Comparison of ENCODE assay signal across 9 cellular contexts in genomic region chr20:46089076-46089337, GRCh38. TPM values are rescaled to one million over a fixed set of nuclear protein-coding genes. Genes with fewer than 3 reads are reported as not detected.
DNase-seq lines count a peak whose midpoint lies in the region; ATAC-seq, FAIRE-seq and TF ChIP-seq lines count a peak whose summit lies in the region.
"Had no signal": no experiment of that assay in that cellular context is flagged by ENCODE, and none has a peak within 500 bp of the region (broad histone marks: within the 10 kb centered on the region; RNA-seq: fewer than 3 reads in every experiment).

No MANE protein-coding gene starts in this region.

- TF ChIP-seq CTCF in HL-60 (IDR thresholded peaks at IDR 0.05; ENCODE audit: insufficient read depth, low read length): no peak
- no peak for TF ChIP-seq CTCF in breast epithelium (IDR thresholded peaks at IDR 0.05)
- no peak for TF ChIP-seq CTCF in D721Med (IDR thresholded peaks at IDR 0.05; ENCODE audit: insufficient read depth, missing control alignments)

- no peak for FAIRE-seq in D721Med (lab: Jason Lieb, UNC)

- no peak for ATAC-seq in GM18861 (IDR thresholded peaks at IDR 0.05; ENCODE audit: unreplicated experiment)

- H3K9me3 ChIP-seq in breast epithelium (no peaks in the 10 kb centered on the region), mesodermal cell (ENCODE audit: control insufficient read depth, low read length) (no peaks in the 10 kb centered on the region)

- intact Hi-C loops in breast epithelium (cut with DNase I; ENCODE audit: low total_unique reads): no loop called here

- peaks cover 0 to 13% of the 10 kb centered on the region in 2 donors for H3K4me1 ChIP-seq in breast epithelium
- H3K4me1 ChIP-seq in mesodermal cell (ENCODE audit: control insufficient read depth, insufficient read depth, low read length, poor library complexity, severe bottlenecking): peaks cover 12% of the 10 kb centered on the region

- no peaks in the 10 kb centered on the region for H3K36me3 ChIP-seq in breast epithelium
- no peaks in the 10 kb centered on the region for H3K36me3 ChIP-seq in mesodermal cell (ENCODE audit: control insufficient read depth, insufficient read depth, low read length)

- H3K27me3 ChIP-seq in HL-60 (ENCODE audit: insufficient read depth, poor library complexity, severe bottlenecking) (no peaks in the 10 kb centered on the region), breast epithelium (no peaks in the 10 kb centered on the region)

- H3K4me3 ChIP-seq in HL-60 (replicated peaks; ENCODE audit: insufficient read depth, low read length) (peak overlapping the region; percentile 85), breast epithelium (peak overlapping the region; percentile 70 to 75 (median 72)), mesodermal cell (ENCODE audit: extremely low read depth, insufficient read depth, low read length, poor library complexity, severe bottlenecking) (peak overlapping the region; percentile 86)

- peak overlapping the region; percentile 70 for H3K27ac ChIP-seq in HL-60 (replicated peaks)
- H3K27ac ChIP-seq in breast epithelium: peak overlapping the region; percentile 99
- peak overlapping the region; percentile 97 for H3K27ac ChIP-seq in mesodermal cell (ENCODE audit: low read depth, low read length, severe bottlenecking)

- in situ Hi-C loops in G401 (cut with HindIII; ENCODE audit: low sequenced_read_pairs): no loop called here

- DNase-seq in DMS114 treated with DMSO at 0.1 percent for 48 hours (lab: John Stamatoyannopoulos, UW; ENCODE audit: unreplicated experiment) (peak; percentile 11), HL-60 (ENCODE audit: low read depth in 1 of 2, low spot score in 1 of 2) (peak in 1 of 2 experiments; percentile 61), breast epithelium (ENCODE audit: low spot score in 2 of 2) (peak in 1 of 2 donors; percentile 26), NCI-H187 (lab: John Stamatoyannopoulos, UW) (no peak), D721Med (ENCODE audit: insufficient read length, low spot score) (no peak), G401 (ENCODE audit: low spot score) (no peak)

- TF ChIP-seq POLR2A in breast epithelium (IDR thresholded peaks at IDR 0.05): no peak

- 0 to 1% methylated on average over 31 of the region's 31 CpGs for WGBS in mesodermal cell (ENCODE audit: insufficient coverage in 2 of 2), 2 experiments

RNA-seq across cellular contexts. Expression of gene NCOA5, which starts 0.8 kb away (rescaled TPM):
- 10 to 100 TPM; 30.1 to 59.7 (median 36.1) TPM for total RNA-seq in breast epithelium
- 11.9 TPM for polyA plus RNA-seq in mesodermal cell (2013, experiment 1 of 2)
- polyA plus RNA-seq in mesodermal cell (2013, experiment 2 of 2): 10.6 TPM
- total RNA-seq in G401 (2014; rRNA removed; shearing (Covaris generic)): 7.4 and 13.7 TPM in 2 replicates

RNA-seq across cellular contexts. Expression of gene CD40, which starts 29.1 kb away (rescaled TPM):
- 10 to 100 TPM; 11.7 to 21.6 (median 17.0) TPM for total RNA-seq in breast epithelium
- polyA plus RNA-seq in mesodermal cell (2013, experiment 1 of 2): 33.4 TPM
- polyA plus RNA-seq in mesodermal cell (2013, experiment 2 of 2): 21.7 TPM
- total RNA-seq in G401 (2014; rRNA removed; shearing (Covaris generic)): 0.10 TPM in 1 of 2 replicates, not detected in the other
- total RNA-seq: SK-MEL-5 had no signal

RNA-seq across cellular contexts. Expression of gene SLC12A5, which starts 60.0 kb away (rescaled TPM):
- under 1 TPM in 1 of 3 donors, not detected in 2; 0.33 TPM for total RNA-seq in breast epithelium
- polyA plus RNA-seq in mesodermal cell (2013, experiment 1 of 2): 15.1 TPM
- 9.7 TPM for polyA plus RNA-seq in mesodermal cell (2013, experiment 2 of 2)
- total RNA-seq in G401 (2014; rRNA removed; shearing (Covaris generic)): 0.03 and 0.43 TPM in 2 replicates

Comparison
In these comparisons a context has a peak if more than half of its experiments do, and no peak if none do; other contexts are left out.
1. RNA of gene CD40, which starts 29.1 kb away (total RNA-seq): 11.7 to 21.6 TPM in breast epithelium; 0.10 TPM in G401; every median in the first group is over 10 times any median in the second.
2. Peak in every context shown above with its lines, with median percentiles within 50 percentile points of each other: H3K27ac ChIP-seq and H3K4me3 ChIP-seq.